In genomic region chr10:132457328-132458070, GRCh38 we compare ENCODE assay signal across 15 cellular contexts.
A peak's percentile ranks its signal among the peaks of the same experiment; 100 is the strongest.
DNase-seq lines count a peak whose midpoint lies in the region; ATAC-seq and TF ChIP-seq lines count a peak whose summit lies in the region.
"Had no signal": no experiment of that assay in that cellular context is flagged by ENCODE, and none has a peak within 500 bp of the region (broad histone marks: within the 10 kb centered on the region; RNA-seq: fewer than 3 reads in every experiment).

No MANE protein-coding gene starts in this region.

- H3K36me3 ChIP-seq in brain microvascular endothelial cell (replicated peaks), result no peaks in the 10 kb centered on the region
- H3K36me3 ChIP-seq: esophagus squamous epithelium, SJCRH30, uterus had no signal

- TF ChIP-seq CTCF in AG10803 (conservative IDR thresholded peaks at IDR 0.05; ENCODE audit: low read length), result peak; percentile 19; the same call in 1 of the 2 replicates
- TF ChIP-seq CTCF in GM12874 (IDR thresholded peaks at IDR 0.05; ENCODE audit: insufficient read depth, low read depth, low read length), result peak; percentile 57
- no peak for TF ChIP-seq CTCF in brain microvascular endothelial cell (IDR thresholded peaks at IDR 0.05; ENCODE audit: low read depth, low read length, missing control alignments)

- H3K27ac ChIP-seq in brain microvascular endothelial cell, result no peak overlapping the region
- H3K27ac ChIP-seq: esophagus squamous epithelium, SJCRH30, uterus had no signal

- in situ Hi-C loops in brain microvascular endothelial cell (cut with HindIII; ENCODE audit: low pct_ligation_motif_present, low sequenced_read_pairs), result no loop called here

- ATAC-seq in left ventricle myocardium superior, result no peak

- DNase-seq in AG10803 (ENCODE audit: low read depth), result no peak
- peak; percentile 43 for DNase-seq in NCI-H69 (lab: John Stamatoyannopoulos, UW)
- DNase-seq in left ventricle myocardium superior, result peak; percentile 26
- no peak for DNase-seq in brain microvascular endothelial cell
- DNase-seq in epidermal melanocyte (ENCODE audit: insufficient read length, low spot score), result no peak
- DNase-seq in MV-4-11 (lab: John Stamatoyannopoulos, UW), result no peak
- DNase-seq in NCI-H1105 treated with DMSO at 0.1 percent for 48 hours (lab: John Stamatoyannopoulos, UW), result no peak
- DNase-seq: activated CD4-positive, alpha-beta T cell treated with anti-CD3 and anti-CD28 coated beads, Interleukin-2, amount 10 ng/mL, durations not matched to agents 7 days and 5 days; activated naive CD4-positive, alpha-beta T cell treated with anti-CD3 and anti-CD28 coated beads, Interleukin-2, amount 50 U/mL, for 16 hours; esophagus squamous epithelium; immature natural killer cell; NCI-H1105; SJCRH30 had no signal

- H3K4me3 ChIP-seq in AG10803 (ENCODE audit: low read length), result no peak overlapping the region
- H3K4me3 ChIP-seq in brain microvascular endothelial cell (ENCODE audit: low read depth, low read length), result no peak overlapping the region
- H3K4me3 ChIP-seq: esophagus squamous epithelium, SJCRH30, uterus had no signal

- no peaks in the 10 kb centered on the region for H3K27me3 ChIP-seq in brain microvascular endothelial cell (replicated peaks)
- H3K27me3 ChIP-seq: SJCRH30, uterus had no signal

- intact Hi-C loops in left ventricle myocardium superior (cut with micrococcal nuclease), result loop anchor here (10.0 kb wide), 2 partner anchors 73 to 233 kb away; no protein-coding TSS in a partner anchor

Comparison
In these comparisons a context has a peak if more than half of its experiments do, and no peak if none do; other contexts are left out.
1. DNase-seq: peak in NCI-H69 (single experiment) and left ventricle myocardium superior (single experiment); none in AG10803 (single experiment), brain microvascular endothelial cell (single experiment), epidermal melanocyte (single experiment), MV-4-11 (single experiment) and NCI-H1105 treated with DMSO at 0.1 percent for 48 hours (single experiment).